In genomic region chr7:100538654-100539435, GRCh38 we compare ENCODE assay signal across 8 cellular contexts. TPM values are rescaled to one million over a fixed set of nuclear protein-coding genes. Genes with fewer than 3 reads are reported as not detected.
DNase-seq lines count a peak whose midpoint lies in the region; ATAC-seq and TF ChIP-seq lines count a peak whose summit lies in the region.

A gene with protein sequence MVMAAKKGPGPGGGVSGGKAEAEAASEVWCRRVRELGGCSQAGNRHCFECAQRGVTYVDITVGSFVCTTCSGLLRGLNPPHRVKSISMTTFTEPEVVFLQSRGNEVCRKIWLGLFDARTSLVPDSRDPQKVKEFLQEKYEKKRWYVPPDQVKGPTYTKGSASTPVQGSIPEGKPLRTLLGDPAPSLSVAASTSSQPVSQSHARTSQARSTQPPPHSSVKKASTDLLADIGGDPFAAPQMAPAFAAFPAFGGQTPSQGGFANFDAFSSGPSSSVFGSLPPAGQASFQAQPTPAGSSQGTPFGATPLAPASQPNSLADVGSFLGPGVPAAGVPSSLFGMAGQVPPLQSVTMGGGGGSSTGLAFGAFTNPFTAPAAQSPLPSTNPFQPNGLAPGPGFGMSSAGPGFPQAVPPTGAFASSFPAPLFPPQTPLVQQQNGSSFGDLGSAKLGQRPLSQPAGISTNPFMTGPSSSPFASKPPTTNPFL (plus strand): TSS chr7:100539203. CDS start chr7:100539347, 144 bp downstream.

- H3K27me3 Mint-ChIP-seq in HFFc6 (ENCODE audit: insufficient read depth): peaks cover 5% of the 10 kb centered on the region; the same call in 1 of the 2 replicates
- peaks cover 4% of the 10 kb centered on the region for H3K27me3 Mint-ChIP-seq in activated naive CD4-positive, alpha-beta T cell treated with anti-CD3 and anti-CD28 coated beads, Interleukin-2, amount 10 ng/mL, durations not matched to agents 7 days and 5 days

- peak within 1 kb of the TSS; percentile 56 for H3K27ac Mint-ChIP-seq in HFFc6
- peak within 1 kb of the TSS; percentile 84 for H3K27ac Mint-ChIP-seq in activated naive CD4-positive, alpha-beta T cell treated with anti-CD3 and anti-CD28 coated beads, Interleukin-2, amount 10 ng/mL, durations not matched to agents 7 days and 5 days

- TF ChIP-seq EP300 in gastroesophageal sphincter (IDR thresholded peaks at IDR 0.05): no peak

- peak within 1 kb of the TSS; percentile 81 for H3K4me3 Mint-ChIP-seq in HFFc6
- peak within 1 kb of the TSS; percentile 98 for H3K4me3 Mint-ChIP-seq in activated naive CD4-positive, alpha-beta T cell treated with anti-CD3 and anti-CD28 coated beads, Interleukin-2, amount 10 ng/mL, durations not matched to agents 7 days and 5 days

- WGBS in gastroesophageal sphincter (ENCODE audit: low coverage in 1 of 2), 2 donors: 0 to 3% methylated on average over 1 to 5 of the region's 60 CpGs

- CTCF ChIA-PET in activated naive CD4-positive, alpha-beta T cell treated with anti-CD3 and anti-CD28 coated beads, Interleukin-2, amount 10 ng/mL, durations not matched to agents 7 days and 5 days (lab: Charles Lee): interaction anchor here (0.6 to 2.2 kb wide), 6 partner anchors 21 to 70 kb away, joined by 3 to 12 read pairs (median 3); no protein-coding TSS in a partner anchor

- H3K36me3 Mint-ChIP-seq in HFFc6 (ENCODE audit: low read depth): no peaks in the 10 kb centered on the region
- peaks cover 20% of the 10 kb centered on the region for H3K36me3 Mint-ChIP-seq in activated naive CD4-positive, alpha-beta T cell treated with anti-CD3 and anti-CD28 coated beads, Interleukin-2, amount 10 ng/mL, durations not matched to agents 7 days and 5 days

- no peaks in the 10 kb centered on the region for H3K9me3 Mint-ChIP-seq in HFFc6
- no peaks in the 10 kb centered on the region for H3K9me3 Mint-ChIP-seq in activated naive CD4-positive, alpha-beta T cell treated with anti-CD3 and anti-CD28 coated beads, Interleukin-2, amount 10 ng/mL, durations not matched to agents 7 days and 5 days

- H3K9me3 ChIP-seq in SK-N-MC (ENCODE audit: low read depth, low read length): no peaks in the 10 kb centered on the region
- H3K9me3 ChIP-seq in gastroesophageal sphincter: no peaks in the 10 kb centered on the region
- H3K9me3 ChIP-seq in neutrophil: no peaks in the 10 kb centered on the region

- ATAC-seq in gastroesophageal sphincter: peak; percentile 99

- peak within 1 kb of the TSS; percentile 64 for H3K9ac ChIP-seq in SK-N-MC (ENCODE audit: insufficient read length)

- peak within 1 kb of the TSS; percentile 51; the same call in 1 of the 2 replicates for H3K27ac ChIP-seq in SK-N-MC
- H3K27ac ChIP-seq in gastroesophageal sphincter: peak within 1 kb of the TSS; percentile 47 to 96 (median 83)
- peak within 1 kb of the TSS; percentile 51 for H3K27ac ChIP-seq in neutrophil

- H3K4me1 ChIP-seq in gastroesophageal sphincter (peaks cover 3 to 50% (median 16%) of the 10 kb centered on the region in 3 donors), neutrophil (ENCODE audit: control insufficient read depth in 1 of 2, insufficient read depth in 1 of 2, low read depth in 1 of 2, low read length in 1 of 2) (peaks cover 13 to 20% of the 10 kb centered on the region in 2 experiments)

- DNase-seq in GM04503 (ENCODE audit: low read depth) (peak; percentile 96), HFFc6 (peak; percentile 100), NB4 (ENCODE audit: low read depth) (peak; percentile 100), SK-N-MC (ENCODE audit: low read depth, low spot score) (peak; percentile 94), superior temporal gyrus (ENCODE audit: extremely low spot score) (peak; percentile 100)
- peak; percentile 100 for DNase-seq in activated naive CD4-positive, alpha-beta T cell treated with anti-CD3 and anti-CD28 coated beads, Interleukin-2, amount 10 ng/mL, durations not matched to agents 7 days and 5 days

- H3K36me3 ChIP-seq in SK-N-MC (ENCODE audit: insufficient read depth, low read length): no peaks in the 10 kb centered on the region
- H3K36me3 ChIP-seq in gastroesophageal sphincter: no peaks in the 10 kb centered on the region
- H3K36me3 ChIP-seq in neutrophil: no peaks in the 10 kb centered on the region

- H3K4me1 Mint-ChIP-seq in HFFc6 (ENCODE audit: low read depth): peaks cover 27% of the 10 kb centered on the region
- peaks cover 56% of the 10 kb centered on the region for H3K4me1 Mint-ChIP-seq in activated naive CD4-positive, alpha-beta T cell treated with anti-CD3 and anti-CD28 coated beads, Interleukin-2, amount 10 ng/mL, durations not matched to agents 7 days and 5 days

- H3K4me3 ChIP-seq in NB4 (ENCODE audit: low read depth, low read length) (peak within 1 kb of the TSS; percentile 71), SK-N-MC (peak within 1 kb of the TSS; percentile 86), gastroesophageal sphincter (peak within 1 kb of the TSS; percentile 64 to 68), neutrophil (ENCODE audit: low read depth in 1 of 2, low read length in 1 of 2) (peak within 1 kb of the TSS; percentile 76 to 94)

- TF ChIP-seq CTCF in HFFc6 (IDR thresholded peaks at IDR 0.05) (no peak), NB4 (IDR thresholded peaks at IDR 0.05; ENCODE audit: low read depth, low read length) (no peak), gastroesophageal sphincter (IDR thresholded peaks at IDR 0.05) (peak in 1 of 4 experiments; percentile 10), neutrophil (IDR thresholded peaks at IDR 0.05) (peak; percentile 34)

- TF ChIP-seq POLR2A in NB4 (IDR thresholded peaks at IDR 0.05; ENCODE audit: extremely low read depth, insufficient read length): peak; percentile 39
- peak; percentile 88 to 93 for TF ChIP-seq POLR2A in gastroesophageal sphincter (IDR thresholded peaks at IDR 0.05)

- no peaks in the 10 kb centered on the region for H3K27me3 ChIP-seq in gastroesophageal sphincter
- H3K27me3 ChIP-seq in neutrophil: peaks cover 8% of the 10 kb centered on the region

RNA-seq across cellular contexts. Expression of the gene that starts here (rescaled TPM):
- total RNA-seq in HFFc6 (2021; fragmentation: NEBNext Ultra II Directional; extraction: Animal tissue kit (Norgen Biotek cat#: 25700)): 10 to 100 TPM; 14.4 to 21.4 (median 18.9) TPM
- total RNA-seq in gastroesophageal sphincter: 10 to 100 TPM; 26.0 to 60.1 (median 36.6) TPM

Comparison
In these comparisons a context has a peak if more than half of its experiments do, and no peak if none do; other contexts are left out.
1. Peak in every context shown above with its lines: DNase-seq, ATAC-seq, H3K4me3 ChIP-seq and H3K27ac ChIP-seq.